Comparison of ENCODE assay signal across 2 cellular contexts in genomic region chr17:67708378-67708777, GRCh38.
TF ChIP-seq lines count a peak whose summit lies in the region.

No MANE protein-coding gene starts in this region.

TF ChIP-seq in WTC11, 78 proteins besides CTCF, POLR2A, EP300 and RAD21 (continued from another document):
- TF ChIP-seq OVOL2 (CRISPR knock-in tag; IDR thresholded peaks at IDR 0.05; ENCODE audit: borderline replicate concordance), result no peak
- no peak for TF ChIP-seq SOX15 (CRISPR knock-in tag; IDR thresholded peaks at IDR 0.05)
- no peak for TF ChIP-seq ZNF532 (CRISPR knock-in tag; IDR thresholded peaks at IDR 0.05; ENCODE audit: borderline replicate concordance)

TF ChIP-seq in SK-N-SH treated with all-trans-retinoic acid at 6 μM for 48 hours, 23 proteins besides CTCF, POLR2A, EP300 and RAD21 (continued from another document):
- TF ChIP-seq POU6F1 (CRISPR knock-in tag; IDR thresholded peaks at IDR 0.05; ENCODE audit: borderline replicate concordance, low read depth), result no peak
- no peak for TF ChIP-seq BACH2 (CRISPR knock-in tag; IDR thresholded peaks at IDR 0.05; ENCODE audit: borderline replicate concordance)
- no peak for TF ChIP-seq ZFP3 (CRISPR knock-in tag; IDR thresholded peaks at IDR 0.05)
- TF ChIP-seq ZNF70 (CRISPR knock-in tag; IDR thresholded peaks at IDR 0.05), result no peak
